In the genomic region with DNA sequence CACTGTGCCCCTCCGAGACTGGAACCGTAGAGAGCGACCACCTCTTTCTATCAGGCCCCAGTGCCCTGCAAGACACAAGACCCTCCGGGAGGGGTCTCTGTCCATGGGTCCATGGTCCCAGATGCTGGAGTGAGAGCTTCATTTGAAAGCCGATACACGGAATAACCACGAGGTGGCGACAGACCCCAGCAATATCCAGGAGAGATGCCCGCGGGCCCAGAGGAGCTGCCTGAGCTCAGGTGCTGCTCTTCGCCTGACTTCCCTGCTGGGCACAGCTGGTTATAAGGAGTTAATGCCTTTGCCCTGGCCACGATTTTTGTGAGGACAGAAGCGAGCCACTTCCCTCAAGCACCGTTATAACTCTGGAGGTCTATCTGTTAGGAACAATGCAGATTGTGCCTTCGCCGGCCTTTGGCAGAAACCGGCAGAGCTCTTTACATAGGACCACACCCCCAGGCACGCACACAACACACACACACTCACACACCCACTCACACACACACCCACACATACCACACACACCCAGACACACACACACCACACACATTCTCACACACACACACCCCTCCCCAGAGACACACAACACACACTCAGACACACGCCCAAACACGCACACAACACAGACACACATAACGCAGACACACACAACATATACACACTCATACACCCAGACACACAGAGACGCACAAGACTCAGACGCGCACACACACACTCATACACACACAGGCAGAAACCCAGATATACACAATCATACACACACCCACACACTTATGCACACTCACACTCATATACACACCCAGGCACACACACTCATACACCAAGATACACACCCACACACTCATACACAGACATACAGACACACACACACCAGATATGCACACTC, we compare ENCODE assay signal across 8 cellular contexts.
A peak's percentile ranks its signal among the peaks of the same experiment; 100 is the strongest.
DNase-seq lines count a peak whose midpoint lies in the region; ATAC-seq and TF ChIP-seq lines count a peak whose summit lies in the region.

No MANE protein-coding gene starts in this region.

- H3K36me3 Mint-ChIP-seq in activated T-cell treated with anti-CD3 and anti-CD28 coated beads, Interleukin-2, amount 50 U/mL, for 24 hours (ENCODE audit: low read depth), result no peaks in the 10 kb centered on the region

- peak; percentile 85 for TF ChIP-seq CTCF in PC-9 (conservative IDR thresholded peaks at IDR 0.05)
- TF ChIP-seq CTCF in neutrophil (IDR thresholded peaks at IDR 0.05), result peak; percentile 42
- peak; percentile 83 for TF ChIP-seq CTCF in upper lobe of right lung (IDR thresholded peaks at IDR 0.05)

- peaks cover 22% of the 10 kb centered on the region; the same call in 1 of the 2 replicates for H3F3A ChIP-seq in PC-9 (ENCODE audit: insufficient read depth, low read depth)

- 0 out of 2 replicates have a peak, but pooled peaks cover 6% of the 10 kb centered on the region for H4K20me1 ChIP-seq in PC-9 (ENCODE audit: insufficient read depth)

- H3K9me3 ChIP-seq in PC-9 (ENCODE audit: insufficient read depth, low read depth), result no peaks in the 10 kb centered on the region
- H3K9me3 ChIP-seq in neutrophil, result no peaks in the 10 kb centered on the region
- H3K9me3 ChIP-seq in upper lobe of right lung, result no peaks in the 10 kb centered on the region

- no peak overlapping the region for H3K4me2 ChIP-seq in PC-9

- H3K36me3 ChIP-seq in PC-9 (ENCODE audit: low read depth) (no peaks in the 10 kb centered on the region), neutrophil (no peaks in the 10 kb centered on the region), upper lobe of right lung (no peaks in the 10 kb centered on the region)

- H3K27me3 Mint-ChIP-seq in activated T-cell treated with anti-CD3 and anti-CD28 coated beads, Interleukin-2, amount 50 U/mL, for 24 hours, result no peaks in the 10 kb centered on the region

- intact Hi-C loops in PC-9 (cut with micrococcal nuclease; ENCODE audit: unreplicated experiment) (loop anchor here (5.0 kb wide), 1 partner anchor 1790 kb away; no protein-coding TSS in a partner anchor), upper lobe of right lung (cut with DNase I) (no loop called here)

- peak; percentile 76 for DNase-seq in Ammon's horn (ENCODE audit: low spot score)
- DNase-seq in KG1 (lab: John Stamatoyannopoulos, UW), result peak; percentile 29
- DNase-seq in PC-9, result peak; percentile 47 to 61
- DNase-seq in activated T-cell treated with anti-CD3 and anti-CD28 coated beads, Interleukin-2, amount 50 U/mL, for 24 hours, result peak; percentile 67
- peak; percentile 30 for DNase-seq in fibroblast of gingiva (ENCODE audit: low read depth)
- DNase-seq in upper lobe of right lung, result peak; percentile 79

- CTCF ChIA-PET in PC-9 (lab: Charles Lee), result interaction anchor here (0.5 to 2.0 kb wide), 13 partner anchors 30 to 1790 kb away, joined by 3 to 36 read pairs (median 4); a partner anchor contains a TSS

- BruUV-seq in PC-9 (replicated peaks; lab: Mats Ljungman, UMichigan), result no TSS peak

- H3K27ac ChIP-seq in PC-9 (no peak overlapping the region), neutrophil (no peak overlapping the region), upper lobe of right lung (no peak overlapping the region)

- no peaks in the 10 kb centered on the region for H3K9me3 Mint-ChIP-seq in activated T-cell treated with anti-CD3 and anti-CD28 coated beads, Interleukin-2, amount 50 U/mL, for 24 hours

- H3K4me3 ChIP-seq in PC-9 (no peak overlapping the region), neutrophil (ENCODE audit: low read depth in 1 of 2, low read length in 1 of 2) (no peak overlapping the region), upper lobe of right lung (no peak overlapping the region)

- H2AFZ ChIP-seq in PC-9, result no peak overlapping the region

- POLR2A ChIA-PET in PC-9 (lab: Charles Lee; ENCODE audit: unreplicated experiment), result interaction anchor here (0.6 kb wide), 1 partner anchor 170 kb away, joined by 4 read pairs; no protein-coding TSS in a partner anchor

- no peaks in the 10 kb centered on the region for H3K27me3 ChIP-seq in PC-9 (ENCODE audit: insufficient read depth, low read depth)
- no peaks in the 10 kb centered on the region for H3K27me3 ChIP-seq in neutrophil
- no peaks in the 10 kb centered on the region for H3K27me3 ChIP-seq in upper lobe of right lung

- H3K4me1 Mint-ChIP-seq in activated T-cell treated with anti-CD3 and anti-CD28 coated beads, Interleukin-2, amount 50 U/mL, for 24 hours (ENCODE audit: low read depth), result no peaks in the 10 kb centered on the region

- H3K27ac Mint-ChIP-seq in activated T-cell treated with anti-CD3 and anti-CD28 coated beads, Interleukin-2, amount 50 U/mL, for 24 hours, result no peak overlapping the region

- no peak overlapping the region for H3K4me3 Mint-ChIP-seq in activated T-cell treated with anti-CD3 and anti-CD28 coated beads, Interleukin-2, amount 50 U/mL, for 24 hours

- H3K79me2 ChIP-seq in PC-9 (ENCODE audit: low read depth), result peaks cover 100% of the 10 kb centered on the region

- H3K4me1 ChIP-seq in PC-9 (replicated peaks; ENCODE audit: insufficient read depth) (peaks cover 14% of the 10 kb centered on the region; the same call in 1 of the 2 replicates), neutrophil (ENCODE audit: control insufficient read depth in 1 of 2, insufficient read depth in 1 of 2, low read depth in 1 of 2, low read length in 1 of 2) (no peaks in the 10 kb centered on the region), upper lobe of right lung (no peaks in the 10 kb centered on the region)

- no peaks in the 10 kb centered on the region for H3K9me2 ChIP-seq in PC-9 (ENCODE audit: insufficient read depth)

- ATAC-seq in GM19395 (IDR thresholded peaks at IDR 0.05; ENCODE audit: unreplicated experiment), result peak; percentile 71
- ATAC-seq in upper lobe of right lung, result peak; percentile 68

Comparison
In these comparisons a context has a peak if more than half of its experiments do, and no peak if none do; other contexts are left out.
1. DNase-seq: peak in every context shown above with its lines; median percentile 79 in upper lobe of right lung; 76 in Ammon's horn; 67 in activated T-cell treated with anti-CD3 and anti-CD28 coated beads, Interleukin-2, amount 50 U/mL, for 24 hours; 54 in PC-9; 30 in fibroblast of gingiva; 29 in KG1.